ENCODE assay signal across 2 cellular contexts in the genomic region with DNA sequence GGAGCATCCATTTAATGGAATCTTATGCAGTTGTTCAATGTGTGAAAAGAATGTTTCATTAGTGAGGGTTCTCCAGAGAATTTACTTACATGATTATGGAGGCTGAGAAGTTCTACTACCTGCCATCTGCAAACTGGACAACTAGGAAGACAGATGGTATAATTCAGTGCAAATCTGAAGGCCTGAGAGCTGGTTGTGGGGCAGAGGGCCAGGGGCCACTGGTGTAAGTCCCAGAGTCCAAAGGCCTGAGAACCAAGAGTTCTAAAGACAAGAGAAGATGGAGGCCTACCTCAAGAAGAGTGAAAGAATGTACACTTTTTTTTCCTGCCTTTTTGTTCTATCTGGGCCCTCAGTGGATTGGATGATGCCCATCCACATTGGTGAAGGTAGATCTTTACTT.
"Had no signal": no experiment of that assay in that cellular context is flagged by ENCODE, and none has a peak within 500 bp of the region (broad histone marks: within the 10 kb centered on the region; RNA-seq: fewer than 3 reads in every experiment).

No MANE protein-coding gene starts in this region.

- DNase-seq: GDM1, GF-D8 had no signal
